11 cellular contexts compared by ENCODE assay signal in the genomic region with DNA sequence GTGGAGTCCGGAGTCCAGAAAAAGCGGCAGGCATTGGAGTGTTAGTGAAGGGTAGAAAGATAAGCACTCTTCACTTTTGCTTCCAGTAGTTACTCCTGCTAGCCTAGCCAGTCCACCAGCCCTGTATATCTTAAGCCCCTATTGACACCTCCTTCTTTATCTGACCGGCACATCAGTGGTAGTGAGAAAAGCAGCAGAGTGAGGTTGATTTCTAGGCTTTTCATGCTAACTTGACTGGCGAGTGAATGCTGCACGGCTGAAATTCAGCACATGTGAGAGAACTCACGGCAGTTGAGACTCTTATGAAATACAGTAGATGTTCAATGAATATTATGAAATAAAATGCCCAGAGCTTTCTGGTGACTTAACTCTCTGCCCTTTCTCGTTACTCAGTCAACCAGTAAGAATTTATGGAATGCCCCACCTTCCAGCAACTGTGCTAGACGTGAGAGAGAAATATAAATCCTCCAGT.
DNase-seq lines count a peak whose midpoint lies in the region; ATAC-seq and TF ChIP-seq lines count a peak whose summit lies in the region.
"Had no signal": no experiment of that assay in that cellular context is flagged by ENCODE, and none has a peak within 500 bp of the region (broad histone marks: within the 10 kb centered on the region; RNA-seq: fewer than 3 reads in every experiment).

No MANE protein-coding gene starts in this region.

- no peaks in the 10 kb centered on the region for H3F3A ChIP-seq in neural progenitor cell (ENCODE audit: low read depth)

- no peak overlapping the region for H2AFZ ChIP-seq in neural progenitor cell (replicated peaks)

- no peak overlapping the region for H3K9ac ChIP-seq in endodermal cell (ENCODE audit: extremely low read depth, low read length, poor library complexity, severe bottlenecking)
- no peak overlapping the region for H3K9ac ChIP-seq in neural progenitor cell

- no peak overlapping the region for H3K4me3 Mint-ChIP-seq in endodermal cell
- no peak overlapping the region for H3K4me3 Mint-ChIP-seq in neural progenitor cell

- TF ChIP-seq EP300 in Ishikawa (IDR thresholded peaks at IDR 0.05; ENCODE audit: borderline replicate concordance) = peak; percentile 37; the same call in 1 of the 2 replicates

- H3K4me1 ChIP-seq in endodermal cell (ENCODE audit: control insufficient read depth, insufficient read depth, low read length) (peaks cover 24% of the 10 kb centered on the region), neural progenitor cell (peaks cover 44% of the 10 kb centered on the region)

- peaks cover 40% of the 10 kb centered on the region for H4K20me1 ChIP-seq in neural progenitor cell (ENCODE audit: low read depth)

- peaks cover 17% of the 10 kb centered on the region for H3K9me3 ChIP-seq in endodermal cell (ENCODE audit: control insufficient read depth, low read length)
- H3K9me3 ChIP-seq in neural progenitor cell (ENCODE audit: low read depth) = no peaks in the 10 kb centered on the region

- peak overlapping the region; percentile 47 for H3K4me3 ChIP-seq in endodermal cell (ENCODE audit: low read length)
- no peak overlapping the region for H3K4me3 ChIP-seq in neural progenitor cell

- no peak for ATAC-seq in HG03469 (IDR thresholded peaks at IDR 0.05; ENCODE audit: unreplicated experiment)
- no peak for ATAC-seq in HG03175 (IDR thresholded peaks at IDR 0.05; ENCODE audit: unreplicated experiment)
- ATAC-seq: left lobe of liver had no signal

- H3K9me3 Mint-ChIP-seq in endodermal cell = no peaks in the 10 kb centered on the region
- peaks cover 5% of the 10 kb centered on the region for H3K9me3 Mint-ChIP-seq in neural progenitor cell

- TF ChIP-seq RAD21 in Ishikawa (IDR thresholded peaks at IDR 0.05; ENCODE audit: low read depth) = no peak

- H3K36me3 Mint-ChIP-seq in endodermal cell (ENCODE audit: low read depth) = peaks cover 21% of the 10 kb centered on the region
- peaks cover 29% of the 10 kb centered on the region for H3K36me3 Mint-ChIP-seq in neural progenitor cell

- H3K4me1 Mint-ChIP-seq in endodermal cell (peaks cover 47% of the 10 kb centered on the region), neural progenitor cell (peaks cover 62% of the 10 kb centered on the region)

- H3K27ac ChIP-seq in endodermal cell (ENCODE audit: low read depth, low read length) (peak overlapping the region; percentile 22), neural progenitor cell (no peak overlapping the region)

- peaks cover 83% of the 10 kb centered on the region for H3K79me2 ChIP-seq in neural progenitor cell (ENCODE audit: low read depth)

- WGBS in endodermal cell (ENCODE audit: insufficient coverage in 1 of 2, insufficient read length in 1 of 2), 2 experiments = 43 to 63% methylated on average over 3 to 8 of the region's 8 CpGs

- TF ChIP-seq CTCF in endodermal cell (conservative IDR thresholded peaks at IDR 0.05) (no peak), neural progenitor cell (IDR thresholded peaks at IDR 0.05) (no peak)

- H3K27me3 Mint-ChIP-seq in endodermal cell (ENCODE audit: insufficient read depth) (peaks cover 18% of the 10 kb centered on the region), neural progenitor cell (ENCODE audit: insufficient read depth, low read depth) (no peaks in the 10 kb centered on the region)

- H3K27ac Mint-ChIP-seq in endodermal cell = no peak overlapping the region
- peak overlapping the region; percentile 52 for H3K27ac Mint-ChIP-seq in neural progenitor cell

- in situ Hi-C loops in Caki2 (cut with HindIII; ENCODE audit: low pct_unique_long_range_greater_than_20kb, low sequenced_read_pairs) = no loop called here

- peaks cover 14% of the 10 kb centered on the region for H3K36me3 ChIP-seq in endodermal cell (ENCODE audit: control insufficient read depth, insufficient read depth, low read length)
- peaks cover 4% of the 10 kb centered on the region for H3K36me3 ChIP-seq in neural progenitor cell

- H3K27me3 ChIP-seq in endodermal cell (ENCODE audit: control insufficient read depth, insufficient read depth, low read length, poor library complexity, severe bottlenecking) = no peaks in the 10 kb centered on the region
- H3K27me3 ChIP-seq in neural progenitor cell = no peaks in the 10 kb centered on the region

- peak overlapping the region; percentile 45 for H3K4me2 ChIP-seq in neural progenitor cell

- peak; percentile 21 for DNase-seq in Caki2 (ENCODE audit: low read depth)
- DNase-seq in endodermal cell = peak; percentile 76
- DNase-seq in neural progenitor cell (ENCODE audit: low spot score) = peak; percentile 44
- DNase-seq in T1000 (lab: John Stamatoyannopoulos, UW) = no peak
- no peak for DNase-seq in cortex of kidney (lab: John Stamatoyannopoulos, UW)
- DNase-seq: activated gamma-delta T cell treated with Interleukin-2 at 50 U/mL for 16 hours, NCI-H146 had no signal

TF ChIP-seq in Ishikawa, 13 proteins besides CTCF, POLR2A, EP300 and RAD21:
- no peak for TF ChIP-seq YY1 (IDR thresholded peaks at IDR 0.05; ENCODE audit: low read depth)
- TF ChIP-seq, protein P1, sequence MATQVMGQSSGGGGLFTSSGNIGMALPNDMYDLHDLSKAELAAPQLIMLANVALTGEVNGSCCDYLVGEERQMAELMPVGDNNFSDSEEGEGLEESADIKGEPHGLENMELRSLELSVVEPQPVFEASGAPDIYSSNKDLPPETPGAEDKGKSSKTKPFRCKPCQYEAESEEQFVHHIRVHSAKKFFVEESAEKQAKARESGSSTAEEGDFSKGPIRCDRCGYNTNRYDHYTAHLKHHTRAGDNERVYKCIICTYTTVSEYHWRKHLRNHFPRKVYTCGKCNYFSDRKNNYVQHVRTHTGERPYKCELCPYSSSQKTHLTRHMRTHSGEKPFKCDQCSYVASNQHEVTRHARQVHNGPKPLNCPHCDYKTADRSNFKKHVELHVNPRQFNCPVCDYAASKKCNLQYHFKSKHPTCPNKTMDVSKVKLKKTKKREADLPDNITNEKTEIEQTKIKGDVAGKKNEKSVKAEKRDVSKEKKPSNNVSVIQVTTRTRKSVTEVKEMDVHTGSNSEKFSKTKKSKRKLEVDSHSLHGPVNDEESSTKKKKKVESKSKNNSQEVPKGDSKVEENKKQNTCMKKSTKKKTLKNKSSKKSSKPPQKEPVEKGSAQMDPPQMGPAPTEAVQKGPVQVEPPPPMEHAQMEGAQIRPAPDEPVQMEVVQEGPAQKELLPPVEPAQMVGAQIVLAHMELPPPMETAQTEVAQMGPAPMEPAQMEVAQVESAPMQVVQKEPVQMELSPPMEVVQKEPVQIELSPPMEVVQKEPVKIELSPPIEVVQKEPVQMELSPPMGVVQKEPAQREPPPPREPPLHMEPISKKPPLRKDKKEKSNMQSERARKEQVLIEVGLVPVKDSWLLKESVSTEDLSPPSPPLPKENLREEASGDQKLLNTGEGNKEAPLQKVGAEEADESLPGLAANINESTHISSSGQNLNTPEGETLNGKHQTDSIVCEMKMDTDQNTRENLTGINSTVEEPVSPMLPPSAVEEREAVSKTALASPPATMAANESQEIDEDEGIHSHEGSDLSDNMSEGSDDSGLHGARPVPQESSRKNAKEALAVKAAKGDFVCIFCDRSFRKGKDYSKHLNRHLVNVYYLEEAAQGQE (IDR thresholded peaks at IDR 0.05; ENCODE audit: low read depth) = no peak
- TF ChIP-seq, protein P2, sequence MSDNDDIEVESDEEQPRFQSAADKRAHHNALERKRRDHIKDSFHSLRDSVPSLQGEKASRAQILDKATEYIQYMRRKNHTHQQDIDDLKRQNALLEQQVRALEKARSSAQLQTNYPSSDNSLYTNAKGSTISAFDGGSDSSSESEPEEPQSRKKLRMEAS (IDR thresholded peaks at IDR 0.05) = no peak; the same call in 1 of the 2 replicates
- TF ChIP-seq CEBPB (IDR thresholded peaks at IDR 0.05) = peak; percentile 16; the same call in 1 of the 2 replicates
- TF ChIP-seq CREB1 (IDR thresholded peaks at IDR 0.05; ENCODE audit: low read depth) = no peak
- TF ChIP-seq NFIC (IDR thresholded peaks at IDR 0.05) = no peak
- no peak for TF ChIP-seq EGR1 (IDR thresholded peaks at IDR 0.05)
- TF ChIP-seq ZBTB7A (IDR thresholded peaks at IDR 0.05; ENCODE audit: low read depth) = no peak
- TF ChIP-seq TCF12 (IDR thresholded peaks at IDR 0.05; ENCODE audit: low read depth) = 0 out of 2 replicates have a peak, but pooled peaks have one; percentile 18
- no peak for TF ChIP-seq FOXM1 (IDR thresholded peaks at IDR 0.05; ENCODE audit: borderline replicate concordance, low read depth)
- peak; percentile 77 for TF ChIP-seq TEAD4 (IDR thresholded peaks at IDR 0.05)
- TF ChIP-seq TAF1 (IDR thresholded peaks at IDR 0.05; ENCODE audit: low read depth) = no peak
- TF ChIP-seq, protein P3, sequence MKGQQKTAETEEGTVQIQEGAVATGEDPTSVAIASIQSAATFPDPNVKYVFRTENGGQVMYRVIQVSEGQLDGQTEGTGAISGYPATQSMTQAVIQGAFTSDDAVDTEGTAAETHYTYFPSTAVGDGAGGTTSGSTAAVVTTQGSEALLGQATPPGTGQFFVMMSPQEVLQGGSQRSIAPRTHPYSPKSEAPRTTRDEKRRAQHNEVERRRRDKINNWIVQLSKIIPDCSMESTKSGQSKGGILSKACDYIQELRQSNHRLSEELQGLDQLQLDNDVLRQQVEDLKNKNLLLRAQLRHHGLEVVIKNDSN (IDR thresholded peaks at IDR 0.05) = no peak

Comparison
In these comparisons a context has a peak if more than half of its experiments do, and no peak if none do; other contexts are left out.
1. DNase-seq: peak in Caki2 (single experiment), endodermal cell (single experiment) and neural progenitor cell (single experiment); none in T1000 (single experiment) and cortex of kidney (single experiment).